ENCODE assay signal across 37 cellular contexts in genomic region chr1:17711577-17711910, GRCh38. TPM values are rescaled to one million over a fixed set of nuclear protein-coding genes. Genes with fewer than 3 reads are reported as not detected.
"Had no signal": no experiment of that assay in that cellular context is flagged by ENCODE, and none has a peak within 500 bp of the region (broad histone marks: within the 10 kb centered on the region; RNA-seq: fewer than 3 reads in every experiment).

No MANE protein-coding gene starts in this region.

- H3K36me3 ChIP-seq: adrenal gland, brain microvascular endothelial cell, breast epithelium had no signal

- H3K4me3 Mint-ChIP-seq: activated B cell treated with CpG ODN at 0.5 μM for 24 hours; activated CD4-positive, alpha-beta memory T cell treated with anti-CD3 and anti-CD28 coated beads for 36 hours; activated CD4-positive, alpha-beta T cell treated with anti-CD3 and anti-CD28 coated beads, Interleukin-2, amount 10 ng/mL, durations not matched to agents 24 days and 14 days; activated CD8-positive, alpha-beta T cell treated with anti-CD3 and anti-CD28 coated beads for 36 hours; activated naive CD4-positive, alpha-beta T cell treated with anti-CD3 and anti-CD28 coated beads for 36 hours; activated naive CD8-positive, alpha-beta T cell treated with anti-CD3 and anti-CD28 coated beads for 36 hours; activated T-cell treated with anti-CD3 and anti-CD28 coated beads, Interleukin-2, amount 50 U/mL, for 4 hours; activated T-cell treated with anti-CD3 and anti-CD28 coated beads, Interleukin-2, amount 50 U/mL, for 72 hours; activated T-helper 1 cell treated with anti-CD3 and anti-CD28 coated beads, Interleukin-12 subunit alpha, Interleukin-12 subunit beta, Interleukin-2, Interleukin-4 antibody, amounts not matched to agents 30 ng/mL and 10 ng/mL and 1 ng/mL, durations not matched to agents 14 hours and 24 hours and 36 hours; activated T-helper 17 cell treated with anti-CD3 and anti-CD28 coated beads, Interleukin-2, amount 50 U/mL, for 72 hours; T-helper 1 cell treated with Interleukin-12 subunit alpha and Interleukin-12 subunit beta and Interleukin-4 antibody, amounts not matched to agents 30 μg/mL and 1 μg/mL, for 36 hours; T-helper 2 cell treated with Interferon-gamma antibody and Interleukin-4, amounts not matched to agents 5 μg/mL and 100 μg/mL, for 36 hours had no signal

- H3K4me1 ChIP-seq: adrenal gland, body of pancreas, breast epithelium had no signal

- H3K4me3 ChIP-seq: adrenal gland, body of pancreas, breast epithelium had no signal

- H3K27ac Mint-ChIP-seq: activated B cell treated with CpG ODN at 0.5 μM for 24 hours; activated CD4-positive, alpha-beta memory T cell treated with anti-CD3 and anti-CD28 coated beads for 36 hours; activated CD4-positive, alpha-beta T cell treated with anti-CD3 and anti-CD28 coated beads, Interleukin-2, amount 10 ng/mL, durations not matched to agents 24 days and 14 days; activated CD8-positive, alpha-beta T cell treated with anti-CD3 and anti-CD28 coated beads for 36 hours; activated naive CD4-positive, alpha-beta T cell treated with anti-CD3 and anti-CD28 coated beads for 36 hours; activated naive CD4-positive, alpha-beta T cell treated with anti-CD3 and anti-CD28 coated beads, Interleukin-2, amount 50 U/mL, for 72 hours; activated naive CD8-positive, alpha-beta T cell treated with anti-CD3 and anti-CD28 coated beads for 36 hours; activated T-cell treated with anti-CD3 and anti-CD28 coated beads, Interleukin-2, amount 50 U/mL, for 72 hours; activated T-helper 1 cell treated with anti-CD3 and anti-CD28 coated beads, Interleukin-12 subunit alpha, Interleukin-12 subunit beta, Interleukin-2, Interleukin-4 antibody, amounts not matched to agents 30 ng/mL and 10 ng/mL and 1 ng/mL, durations not matched to agents 14 hours and 24 hours and 36 hours; activated T-helper 17 cell treated with anti-CD3 and anti-CD28 coated beads, Interleukin-2, amount 50 U/mL, for 72 hours; T-helper 1 cell treated with Interleukin-12 subunit alpha and Interleukin-12 subunit beta and Interleukin-4 antibody, amounts not matched to agents 30 μg/mL and 1 μg/mL, for 36 hours; T-helper 2 cell treated with Interferon-gamma antibody and Interleukin-4, amounts not matched to agents 5 μg/mL and 100 μg/mL, for 36 hours had no signal

- H3K36me3 Mint-ChIP-seq: activated CD4-positive, alpha-beta memory T cell treated with anti-CD3 and anti-CD28 coated beads for 36 hours; activated naive CD4-positive, alpha-beta T cell treated with anti-CD3 and anti-CD28 coated beads, Interleukin-2, amount 50 U/mL, for 72 hours; activated naive CD8-positive, alpha-beta T cell treated with anti-CD3 and anti-CD28 coated beads for 36 hours had no signal

- DNase-seq: activated B cell treated with CpG ODN at 0.5 μM for 24 hours; activated CD4-positive, alpha-beta memory T cell treated with anti-CD3 and anti-CD28 coated beads for 36 hours; activated CD4-positive, alpha-beta T cell treated with anti-CD3 and anti-CD28 coated beads for 4 hours; activated CD4-positive, alpha-beta T cell treated with anti-CD3 and anti-CD28 coated beads, Interleukin-2, amount 10 ng/mL, durations not matched to agents 24 days and 14 days; activated CD4-positive, alpha-beta T cell treated with anti-CD3 and anti-CD28 coated beads, Interleukin-2, amount 50 U/mL, for 1 hour; activated CD4-positive, alpha-beta T cell treated with anti-CD3 and anti-CD28 coated beads, Interleukin-2, amount 50 U/mL, for 4 hours; activated CD4-positive, CD25-positive, alpha-beta regulatory T cell treated with anti-CD3 and anti-CD28 coated beads, Interleukin-2, amount 50 U/mL, for 72 hours; activated CD8-positive, alpha-beta memory T cell treated with anti-CD3 and anti-CD28 coated beads, Interleukin-2, amount 50 U/mL, for 4 hours; activated CD8-positive, alpha-beta T cell treated with anti-CD3 and anti-CD28 coated beads for 36 hours; activated effector memory CD4-positive, alpha-beta T cell treated with anti-CD3 and anti-CD28 coated beads, Interleukin-2, amount 50 U/mL, for 16 hours; activated gamma-delta T cell treated with Interleukin-2 at 50 U/mL for 16 hours; activated naive CD4-positive, alpha-beta T cell; activated naive CD4-positive, alpha-beta T cell treated with anti-CD3 and anti-CD28 coated beads for 36 hours; activated naive CD4-positive, alpha-beta T cell treated with anti-CD3 and anti-CD28 coated beads, Interleukin-2, amount 50 U/mL, for 16 hours; activated naive CD8-positive, alpha-beta T cell treated with anti-CD3 and anti-CD28 coated beads for 36 hours; activated T-cell treated with anti-CD3 and anti-CD28 coated beads for 4 hours; activated T-cell treated with anti-CD3 and anti-CD28 coated beads, Interleukin-2, amount 50 U/mL, for 1 hour; activated T-cell treated with anti-CD3 and anti-CD28 coated beads, Interleukin-2, amount 50 U/mL, for 4 hours; activated T-cell treated with anti-CD3 and anti-CD28 coated beads, Interleukin-2, amount 50 U/mL, for 72 hours; adrenal gland; amniotic stem cell; aorta; body of pancreas; brain microvascular endothelial cell; central memory CD4-positive, alpha-beta T cell; T-helper 2 cell; T-helper 9 cell had no signal

- ATAC-seq: activated CD8-positive, alpha-beta T cell treated with anti-CD3 and anti-CD28 coated beads for 36 hours; activated naive CD4-positive, alpha-beta T cell treated with anti-CD3 and anti-CD28 coated beads, Interleukin-2, amount 50 U/mL, for 72 hours; activated T-cell treated with anti-CD3 and anti-CD28 coated beads, Interleukin-2, amount 50 U/mL, for 4 hours; activated T-cell treated with anti-CD3 and anti-CD28 coated beads, Interleukin-2, amount 50 U/mL, for 72 hours; activated T-helper 17 cell treated with anti-CD3 and anti-CD28 coated beads, Interleukin-2, amount 50 U/mL, for 72 hours; body of pancreas had no signal

- H3K9me3 Mint-ChIP-seq: activated B cell treated with CpG ODN at 0.5 μM for 24 hours; activated CD4-positive, alpha-beta T cell treated with anti-CD3 and anti-CD28 coated beads, Interleukin-2, amount 10 ng/mL, durations not matched to agents 24 days and 14 days; activated naive CD4-positive, alpha-beta T cell treated with anti-CD3 and anti-CD28 coated beads, Interleukin-2, amount 50 U/mL, for 72 hours; activated naive CD8-positive, alpha-beta T cell treated with anti-CD3 and anti-CD28 coated beads for 36 hours; activated T-cell treated with anti-CD3 and anti-CD28 coated beads, Interleukin-2, amount 50 U/mL, for 4 hours; activated T-cell treated with anti-CD3 and anti-CD28 coated beads, Interleukin-2, amount 50 U/mL, for 72 hours; activated T-helper 1 cell treated with anti-CD3 and anti-CD28 coated beads, Interleukin-12 subunit alpha, Interleukin-12 subunit beta, Interleukin-2, Interleukin-4 antibody, amounts not matched to agents 30 ng/mL and 10 ng/mL and 1 ng/mL, durations not matched to agents 14 hours and 24 hours and 36 hours; activated T-helper 17 cell treated with anti-CD3 and anti-CD28 coated beads, Interleukin-2, amount 50 U/mL, for 72 hours; T-helper 1 cell treated with Interleukin-12 subunit alpha and Interleukin-12 subunit beta and Interleukin-4 antibody, amounts not matched to agents 30 μg/mL and 1 μg/mL, for 36 hours; T-helper 2 cell treated with Interferon-gamma antibody and Interleukin-4, amounts not matched to agents 5 μg/mL and 100 μg/mL, for 36 hours had no signal

- H3K27ac ChIP-seq: adrenal gland, body of pancreas, brain microvascular endothelial cell, breast epithelium, VCaP had no signal

- H3K27me3 Mint-ChIP-seq: activated CD4-positive, alpha-beta T cell treated with anti-CD3 and anti-CD28 coated beads, Interleukin-2, amount 10 ng/mL, durations not matched to agents 24 days and 14 days; activated naive CD8-positive, alpha-beta T cell treated with anti-CD3 and anti-CD28 coated beads for 36 hours had no signal

- H3K9me3 ChIP-seq: adrenal gland, body of pancreas had no signal

- H3K4me1 Mint-ChIP-seq: activated B cell treated with CpG ODN at 0.5 μM for 24 hours; activated CD4-positive, alpha-beta T cell treated with anti-CD3 and anti-CD28 coated beads, Interleukin-2, amount 10 ng/mL, durations not matched to agents 24 days and 14 days; activated naive CD8-positive, alpha-beta T cell treated with anti-CD3 and anti-CD28 coated beads for 36 hours; activated T-helper 17 cell treated with anti-CD3 and anti-CD28 coated beads, Interleukin-2, amount 50 U/mL, for 72 hours had no signal

- H3K27me3 ChIP-seq: adrenal gland, body of pancreas had no signal

RNA-seq across cellular contexts. Expression of gene ACTL8, which starts 43.6 kb away (rescaled TPM):
- total RNA-seq: activated B cell treated with CpG ODN at 0.5 μM for 24 hours; activated CD4-positive, alpha-beta memory T cell treated with anti-CD3 and anti-CD28 coated beads for 36 hours; activated CD4-positive, alpha-beta T cell treated with anti-CD3 and anti-CD28 coated beads, Interleukin-2, amount 10 ng/mL, durations not matched to agents 24 days and 14 days; activated CD8-positive, alpha-beta memory T cell treated with anti-CD3 and anti-CD28 coated beads for 36 hours; activated CD8-positive, alpha-beta T cell treated with anti-CD3 and anti-CD28 coated beads for 36 hours; activated naive CD8-positive, alpha-beta T cell treated with anti-CD3 and anti-CD28 coated beads for 36 hours; activated T-cell treated with anti-CD3 and anti-CD28 coated beads, Interleukin-2, amount 50 U/mL, for 4 hours; activated T-cell treated with anti-CD3 and anti-CD28 coated beads, Interleukin-2, amount 50 U/mL, for 72 hours; activated T-helper 1 cell treated with anti-CD3 and anti-CD28 coated beads, Interleukin-12 subunit alpha, Interleukin-12 subunit beta, Interleukin-2, Interleukin-4 antibody, amounts not matched to agents 30 ng/mL and 10 ng/mL and 1 ng/mL, durations not matched to agents 14 hours and 24 hours and 36 hours; adrenal gland; aorta; body of pancreas; breast epithelium; cardiac septum; cerebellum had no signal
- polyA plus RNA-seq: adrenal gland, aorta had no signal
